ENCODE assay signal across 12 cellular contexts in the genomic region with DNA sequence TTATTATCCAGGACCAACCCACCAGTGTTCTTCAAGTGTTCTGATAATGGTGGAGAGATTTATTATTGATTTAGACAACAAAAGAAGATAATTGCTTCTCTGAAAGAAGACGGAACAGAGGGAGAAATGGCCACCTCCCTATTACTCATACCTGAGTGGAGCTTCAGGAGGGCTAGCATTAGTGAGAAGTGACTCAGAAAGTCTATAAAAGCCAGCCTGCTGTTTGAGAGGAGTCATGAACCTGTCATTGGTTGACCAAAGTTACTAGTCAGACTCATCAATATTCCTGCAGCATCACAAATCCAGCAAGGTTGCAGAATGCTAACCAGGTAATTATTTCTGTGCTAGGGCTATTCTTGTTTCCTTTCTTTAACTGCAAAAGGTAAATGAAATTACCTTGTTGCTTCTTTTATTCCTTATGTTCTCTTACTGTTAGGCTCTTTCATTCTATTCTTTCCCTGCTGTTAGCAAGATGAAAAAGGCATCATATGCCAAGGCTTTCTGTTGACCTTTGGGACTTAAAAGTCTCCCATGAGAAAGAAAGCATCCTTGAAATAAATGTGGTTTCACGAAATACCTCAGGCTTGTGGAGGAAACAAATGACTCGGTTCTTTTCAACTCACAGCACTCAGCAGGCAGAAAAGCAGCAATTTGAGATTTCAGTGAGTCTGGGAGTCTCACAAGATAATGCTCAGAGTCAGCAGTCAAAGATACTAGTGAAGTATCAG.
DNase-seq lines count a peak whose midpoint lies in the region; TF ChIP-seq lines count a peak whose summit lies in the region.
"Had no signal": no experiment of that assay in that cellular context is flagged by ENCODE, and none has a peak within 500 bp of the region (broad histone marks: within the 10 kb centered on the region; RNA-seq: fewer than 3 reads in every experiment).

No MANE protein-coding gene starts in this region.

- TF ChIP-seq CTCF in GM12865 (IDR thresholded peaks at IDR 0.05; ENCODE audit: insufficient read depth, low read depth, low read length, missing control alignments): no peak
- no peak for TF ChIP-seq CTCF in osteoblast (IDR thresholded peaks at IDR 0.05; ENCODE audit: extremely low read depth, low read depth, low read length)
- TF ChIP-seq CTCF in esophagus muscularis mucosa (IDR thresholded peaks at IDR 0.05): no peak

- no peaks in the 10 kb centered on the region for H4K20me1 ChIP-seq in osteoblast (ENCODE audit: insufficient read depth, low read length)

- H3K4me3 ChIP-seq in GM12865 (ENCODE audit: low read depth, low read length): no peak overlapping the region
- H3K4me3 ChIP-seq in osteoblast (ENCODE audit: insufficient read depth, low read length): no peak overlapping the region
- no peak overlapping the region for H3K4me3 ChIP-seq in esophagus muscularis mucosa
- H3K4me3 ChIP-seq: spleen, thoracic aorta had no signal

- DNase-seq in GM12865 (ENCODE audit: low read depth) (peak; percentile 15), NCI-H226 (peak; percentile 57), epidermal melanocyte (ENCODE audit: insufficient read length, low spot score) (peak; percentile 28), osteoblast (ENCODE audit: insufficient read length, low spot score, missing footprints) (peak; percentile 89), esophagus muscularis mucosa (ENCODE audit: extremely low spot score) (no peak), NCI-H187 (lab: John Stamatoyannopoulos, UW) (no peak), NCI-H187 treated with DMSO at 0.1 percent for 48 hours (lab: John Stamatoyannopoulos, UW) (no peak)
- no peak for DNase-seq in activated T-cell treated with anti-CD3 and anti-CD28 coated beads, Interleukin-2, amount 50 U/mL, for 24 hours
- DNase-seq: activated naive CD8-positive, alpha-beta T cell treated with anti-CD3 and anti-CD28 coated beads for 36 hours; hippocampal formation; spleen had no signal

- H3K36me3 ChIP-seq in osteoblast (ENCODE audit: insufficient read depth, low read length) (no peaks in the 10 kb centered on the region), esophagus muscularis mucosa (no peaks in the 10 kb centered on the region)
- H3K36me3 ChIP-seq: spleen, thoracic aorta had no signal

- WGBS in esophagus muscularis mucosa: 40% methylated on average over 3 of the region's 3 CpGs

- H3K4me3 Mint-ChIP-seq in activated T-cell treated with anti-CD3 and anti-CD28 coated beads, Interleukin-2, amount 50 U/mL, for 24 hours: no peak overlapping the region
- H3K4me3 Mint-ChIP-seq: activated naive CD8-positive, alpha-beta T cell treated with anti-CD3 and anti-CD28 coated beads for 36 hours had no signal

- H3K36me3 Mint-ChIP-seq in activated T-cell treated with anti-CD3 and anti-CD28 coated beads, Interleukin-2, amount 50 U/mL, for 24 hours (ENCODE audit: low read depth): no peaks in the 10 kb centered on the region
- H3K36me3 Mint-ChIP-seq: activated naive CD8-positive, alpha-beta T cell treated with anti-CD3 and anti-CD28 coated beads for 36 hours had no signal

- no peaks in the 10 kb centered on the region for H3K27me3 ChIP-seq in osteoblast (ENCODE audit: insufficient read depth, low read length)
- no peaks in the 10 kb centered on the region for H3K27me3 ChIP-seq in esophagus muscularis mucosa
- H3K27me3 ChIP-seq: spleen had no signal

- no peak overlapping the region for H2AFZ ChIP-seq in osteoblast (ENCODE audit: low read length)

- no peak overlapping the region for H3K27ac Mint-ChIP-seq in activated T-cell treated with anti-CD3 and anti-CD28 coated beads, Interleukin-2, amount 50 U/mL, for 24 hours
- H3K27ac Mint-ChIP-seq: activated naive CD8-positive, alpha-beta T cell treated with anti-CD3 and anti-CD28 coated beads for 36 hours had no signal

- intact Hi-C loops in esophagus muscularis mucosa (cut with DNase I): no loop called here

- no peak for TF ChIP-seq EP300 in esophagus muscularis mucosa (IDR thresholded peaks at IDR 0.05)

- H3K4me1 Mint-ChIP-seq in activated T-cell treated with anti-CD3 and anti-CD28 coated beads, Interleukin-2, amount 50 U/mL, for 24 hours (ENCODE audit: low read depth): no peaks in the 10 kb centered on the region
- H3K4me1 Mint-ChIP-seq: activated naive CD8-positive, alpha-beta T cell treated with anti-CD3 and anti-CD28 coated beads for 36 hours had no signal

- H3K9me3 ChIP-seq in osteoblast (ENCODE audit: low read depth, low read length) (no peaks in the 10 kb centered on the region), esophagus muscularis mucosa (no peaks in the 10 kb centered on the region)
- H3K9me3 ChIP-seq: spleen, thoracic aorta had no signal

- TF ChIP-seq POLR2A in esophagus muscularis mucosa (IDR thresholded peaks at IDR 0.05; ENCODE audit: low read depth): no peak

- peaks cover 24% of the 10 kb centered on the region for H3K4me1 ChIP-seq in osteoblast (ENCODE audit: insufficient read depth, low read length)
- peaks cover 4 to 15% (median 6%) of the 10 kb centered on the region in 4 donors for H3K4me1 ChIP-seq in esophagus muscularis mucosa

- H3K4me2 ChIP-seq in osteoblast (ENCODE audit: insufficient read depth, low read length): peak overlapping the region; percentile 71

- no peaks in the 10 kb centered on the region for H3K27me3 Mint-ChIP-seq in activated T-cell treated with anti-CD3 and anti-CD28 coated beads, Interleukin-2, amount 50 U/mL, for 24 hours

- H3K27ac ChIP-seq in osteoblast (ENCODE audit: low read depth, low read length) (peak overlapping the region; percentile 50), esophagus muscularis mucosa (replicated peaks in 1 of 4) (peak overlapping the region in 2 of 4 donors; percentile 2 to 6)
- H3K27ac ChIP-seq: thoracic aorta had no signal

- no peaks in the 10 kb centered on the region for H3K79me2 ChIP-seq in osteoblast (ENCODE audit: insufficient read depth, low read length)

- peaks cover 1% of the 10 kb centered on the region for H3K9me3 Mint-ChIP-seq in activated T-cell treated with anti-CD3 and anti-CD28 coated beads, Interleukin-2, amount 50 U/mL, for 24 hours
- H3K9me3 Mint-ChIP-seq: activated naive CD8-positive, alpha-beta T cell treated with anti-CD3 and anti-CD28 coated beads for 36 hours had no signal

Comparison
In these comparisons a context has a peak if more than half of its experiments do, and no peak if none do; other contexts are left out.
1. DNase-seq: peak in GM12865 (single experiment), NCI-H226 (single experiment), epidermal melanocyte (single experiment) and osteoblast (single experiment); none in esophagus muscularis mucosa (single experiment), activated T-cell treated with anti-CD3 and anti-CD28 coated beads, Interleukin-2, amount 50 U/mL, for 24 hours (single experiment), NCI-H187 (0 of 2) and NCI-H187 treated with DMSO at 0.1 percent for 48 hours (single experiment).